In the genomic region with DNA sequence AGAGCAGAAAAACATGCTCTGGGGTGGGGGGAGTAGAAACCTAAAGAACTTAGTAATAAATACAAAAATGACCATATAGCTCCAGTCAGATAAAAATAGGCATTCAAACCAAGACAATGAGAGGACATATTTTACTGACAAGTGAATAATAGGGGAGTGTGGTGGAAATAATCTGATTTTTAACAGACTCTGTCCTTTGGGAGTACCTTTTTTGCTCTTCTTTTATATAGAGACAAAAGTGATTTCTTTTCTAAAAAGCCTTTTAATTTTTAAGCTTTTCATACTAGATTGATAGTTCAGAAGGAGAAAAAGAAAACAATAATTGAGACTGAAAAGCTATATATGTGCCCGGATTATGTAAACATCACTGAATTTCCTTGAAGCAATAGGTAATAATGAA, we compare ENCODE assay signal across 27 cellular contexts.
"Had no signal": no experiment of that assay in that cellular context is flagged by ENCODE, and none has a peak within 500 bp of the region (broad histone marks: within the 10 kb centered on the region; RNA-seq: fewer than 3 reads in every experiment).

No MANE protein-coding gene starts in this region.

- H3K4me3 Mint-ChIP-seq: dendritic cell treated with granulocyte-macrophage colony-stimulating factor and Interleukin-4, amounts not matched to agents 40 ng/mL and 50 ng/mL, for 4 days; naive B cell; natural killer cell treated with Interleukin-12 subunit alpha and Interleukin-12 subunit beta and Interleukin-15 and Interleukin-18, amount 100 ng/mL, for 72 hours; stimulated activated naive CD8-positive, alpha-beta T cell treated with anti-CD3 and anti-CD28 coated beads, Interleukin-15, amount 100 ng/mL, for 72 hours had no signal

- H3K27ac Mint-ChIP-seq: dendritic cell treated with granulocyte-macrophage colony-stimulating factor and Interleukin-4, amounts not matched to agents 40 ng/mL and 50 ng/mL, for 4 days; natural killer cell treated with Interleukin-12 subunit alpha and Interleukin-12 subunit beta and Interleukin-15 and Interleukin-18, amount 100 ng/mL, for 72 hours; progenitor cell of endocrine pancreas; stimulated activated naive CD8-positive, alpha-beta T cell treated with anti-CD3 and anti-CD28 coated beads, Interleukin-15, amount 100 ng/mL, for 72 hours had no signal

- H3K27me3 Mint-ChIP-seq: dendritic cell treated with granulocyte-macrophage colony-stimulating factor and Interleukin-4, amounts not matched to agents 40 ng/mL and 50 ng/mL, for 4 days; naive B cell; progenitor cell of endocrine pancreas; stimulated activated naive CD8-positive, alpha-beta T cell treated with anti-CD3 and anti-CD28 coated beads, Interleukin-15, amount 100 ng/mL, for 72 hours had no signal

- H3K9me3 Mint-ChIP-seq: dendritic cell treated with granulocyte-macrophage colony-stimulating factor and Interleukin-4, amounts not matched to agents 40 ng/mL and 50 ng/mL, for 4 days; naive B cell; natural killer cell treated with Interleukin-12 subunit alpha and Interleukin-12 subunit beta and Interleukin-15 and Interleukin-18, amount 100 ng/mL, for 72 hours; stimulated activated naive CD8-positive, alpha-beta T cell treated with anti-CD3 and anti-CD28 coated beads, Interleukin-15, amount 100 ng/mL, for 72 hours had no signal

- H3K4me1 Mint-ChIP-seq: naive B cell; stimulated activated naive CD8-positive, alpha-beta T cell treated with anti-CD3 and anti-CD28 coated beads, Interleukin-15, amount 100 ng/mL, for 72 hours had no signal

- H3K4me3 ChIP-seq: colonic mucosa, esophagus muscularis mucosa, heart right ventricle, lower lobe of right lung, right lobe of liver, suprapubic skin, transverse colon, vagina had no signal

- H3K79me2 ChIP-seq: parathyroid adenoma had no signal

- H3K9ac ChIP-seq: parathyroid adenoma had no signal

- H3K36me3 Mint-ChIP-seq: naive B cell; natural killer cell treated with Interleukin-12 subunit alpha and Interleukin-12 subunit beta and Interleukin-15 and Interleukin-18, amount 100 ng/mL, for 72 hours had no signal

- FAIRE-seq: endothelial cell of umbilical vein, keratinocyte, small intestine had no signal

- H3K27me3 ChIP-seq: colonic mucosa, esophagus muscularis mucosa, foreskin keratinocyte, heart right ventricle, right lobe of liver, suprapubic skin, transverse colon, vagina had no signal

- H3K4me1 ChIP-seq: colonic mucosa, esophagus muscularis mucosa, foreskin keratinocyte, heart right ventricle, lower lobe of right lung, right lobe of liver, suprapubic skin, transverse colon, vagina had no signal

- H3K27ac ChIP-seq: colonic mucosa, esophagus muscularis mucosa, foreskin keratinocyte, heart right ventricle, lower lobe of right lung, parathyroid adenoma, right lobe of liver, suprapubic skin, transverse colon, vagina had no signal

- DNase-seq: colonic mucosa; effector CD8-positive, alpha-beta T cell; foreskin keratinocyte; glutamatergic neuron; heart right ventricle; hippocampal formation; left ventricle myocardium superior; lower lobe of right lung; naive B cell; right lobe of liver; small intestine; stimulated activated CD4-positive, alpha-beta T cell treated with anti-CD3 and anti-CD28 coated beads, Interleukin-12 subunit alpha, Interleukin-12 subunit beta, amount 100 ng/mL, for 4 hours; stimulated activated CD4-positive, alpha-beta T cell treated with anti-CD3 and anti-CD28 coated beads, Interleukin-1b, Interleukin-23, amount 100 ng/mL, for 48 hours; stimulated activated CD4-positive, alpha-beta T cell treated with anti-CD3 and anti-CD28 coated beads, Interleukin-4, amount 100 ng/mL, for 1 hour; stimulated activated CD8-positive, alpha-beta memory T cell treated with anti-CD3 and anti-CD28 coated beads, Interleukin-4, amount 100 ng/mL, for 48 hours; stimulated activated naive CD4-positive, alpha-beta T cell; stimulated activated naive CD8-positive, alpha-beta T cell treated with anti-CD3 and anti-CD28 coated beads, Interleukin-15, amount 100 ng/mL, for 72 hours; transverse colon had no signal

- ATAC-seq: foreskin keratinocyte; heart right ventricle; left ventricle myocardium superior; lower lobe of right lung; natural killer cell treated with Interleukin-12 subunit alpha and Interleukin-12 subunit beta and Interleukin-15 and Interleukin-18, amount 100 ng/mL, for 72 hours; right lobe of liver; stimulated activated naive CD8-positive, alpha-beta T cell treated with anti-CD3 and anti-CD28 coated beads, Interleukin-15, amount 100 ng/mL, for 72 hours had no signal

- H3K36me3 ChIP-seq: colonic mucosa, esophagus muscularis mucosa, heart right ventricle, lower lobe of right lung, right lobe of liver, suprapubic skin, transverse colon, vagina had no signal

- H2AFZ ChIP-seq: parathyroid adenoma had no signal

- H3K9me3 ChIP-seq: colonic mucosa, esophagus muscularis mucosa, heart right ventricle, lower lobe of right lung, right lobe of liver, suprapubic skin, transverse colon, vagina had no signal
